ENCODE assay signal across 8 cellular contexts in the genomic region with DNA sequence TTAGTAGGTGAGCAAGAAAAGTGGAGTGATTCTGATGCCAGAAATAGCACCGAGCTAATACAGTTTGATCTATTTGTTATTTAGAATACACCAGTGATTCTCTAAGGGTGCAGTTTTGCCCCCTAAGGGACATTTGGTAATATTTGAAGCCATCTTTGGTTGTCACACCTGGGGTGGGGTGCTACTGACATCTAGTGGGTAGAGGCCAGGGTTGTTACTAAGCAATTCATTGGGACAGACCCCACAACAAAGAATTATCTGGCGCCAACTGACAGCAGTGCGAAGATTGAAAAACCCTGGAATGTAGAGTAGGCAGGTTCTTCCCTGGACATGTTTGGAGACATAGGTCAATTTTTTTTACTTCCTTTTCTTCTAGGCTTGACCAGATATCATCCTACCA. TPM values are rescaled to one million over a fixed set of nuclear protein-coding genes. Genes with fewer than 3 reads are reported as not detected.
A peak's percentile ranks its signal among the peaks of the same experiment; 100 is the strongest.
DNase-seq lines count a peak whose midpoint lies in the region; ATAC-seq lines count a peak whose summit lies in the region.

No MANE protein-coding gene starts in this region.

- DNase-seq in Daoy (ENCODE audit: low read depth), result peak; percentile 48
- DNase-seq in NAMALWA (ENCODE audit: low spot score), result peak; percentile 88
- DNase-seq in activated CD8-positive, alpha-beta memory T cell treated with anti-CD3 and anti-CD28 coated beads for 24 hours, result peak; percentile 68
- DNase-seq in iPS-NIHi11 (ENCODE audit: low spot score), result peak; percentile 22
- DNase-seq in NCI-H1048 (lab: John Stamatoyannopoulos, UW), result no peak
- DNase-seq in NCI-H2107 treated with DMSO at 0.1 percent for 48 hours (lab: John Stamatoyannopoulos, UW; ENCODE audit: unreplicated experiment), result no peak
- no peak for DNase-seq in NCI-H510A (lab: John Stamatoyannopoulos, UW)

- peak; percentile 64 for ATAC-seq in GM21576 (IDR thresholded peaks at IDR 0.05; ENCODE audit: unreplicated experiment)

RNA-seq across cellular contexts. Expression of a gene that starts 14.6 kb away (rescaled TPM):
- total RNA-seq in Daoy (2014; rRNA removed; shearing (Covaris generic)), result 51.1 and 55.8 TPM in 2 replicates

Comparison
In these comparisons a context has a peak if more than half of its experiments do, and no peak if none do; other contexts are left out.
1. DNase-seq: peak in Daoy (single experiment), NAMALWA (single experiment), activated CD8-positive, alpha-beta memory T cell treated with anti-CD3 and anti-CD28 coated beads for 24 hours (single experiment) and iPS-NIHi11 (single experiment); none in NCI-H1048 (single experiment), NCI-H2107 treated with DMSO at 0.1 percent for 48 hours (single experiment) and NCI-H510A (single experiment).